Comparison of ENCODE assay signal across 8 cellular contexts in the genomic region with DNA sequence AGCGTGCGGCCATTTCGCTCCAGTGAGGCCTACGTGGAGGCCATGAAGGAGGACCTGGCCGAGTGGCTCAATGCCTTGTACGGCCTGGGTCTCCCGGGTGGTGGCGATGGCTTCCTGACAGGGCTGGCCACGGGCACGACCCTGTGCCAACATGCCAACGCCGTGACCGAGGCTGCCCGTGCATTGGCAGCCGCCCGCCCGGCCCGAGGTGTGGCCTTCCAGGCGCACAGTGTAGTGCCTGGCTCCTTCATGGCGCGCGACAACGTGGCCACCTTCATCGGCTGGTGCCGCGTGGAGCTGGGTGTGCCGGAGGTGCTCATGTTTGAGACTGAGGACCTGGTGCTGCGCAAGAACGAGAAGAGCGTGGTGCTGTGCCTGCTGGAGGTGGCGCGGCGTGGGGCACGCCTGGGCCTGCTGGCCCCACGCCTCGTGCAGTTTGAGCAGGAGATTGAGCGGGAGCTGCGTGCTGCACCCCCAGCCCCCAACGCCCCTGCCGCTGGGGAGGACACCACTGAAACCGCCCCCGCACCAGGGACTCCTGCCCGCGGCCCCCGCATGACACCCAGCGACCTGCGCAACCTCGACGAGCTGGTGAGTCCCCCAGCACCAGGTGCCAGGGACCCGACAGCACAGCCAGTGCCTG. TPM values are rescaled to one million over a fixed set of nuclear protein-coding genes. Genes with fewer than 3 reads are reported as not detected.
DNase-seq lines count a peak whose midpoint lies in the region; ATAC-seq, FAIRE-seq and TF ChIP-seq lines count a peak whose summit lies in the region.

No MANE protein-coding gene starts in this region.

- H4K20me1 ChIP-seq in endothelial cell of umbilical vein (replicated peaks; ENCODE audit: control insufficient read depth, extremely low read depth, insufficient read depth, low read length) (no peaks in the 10 kb centered on the region), osteoblast (ENCODE audit: insufficient read depth, low read length) (peaks cover 14% of the 10 kb centered on the region)

- intact Hi-C loops in endothelial cell of umbilical vein (cut with micrococcal nuclease): loop anchor here (5.0 kb wide), 1 partner anchor 41 kb away; a partner anchor contains a TSS
- intact Hi-C loops in naive thymus-derived CD4-positive, alpha-beta T cell (cut with micrococcal nuclease): loop anchor here in 1 of 2 donors (5.0 kb wide), 1 partner anchor 109 kb away; no protein-coding TSS in a partner anchor

- POLR2A ChIA-PET in endothelial cell of umbilical vein (lab: Charles Lee): no interaction called here
- POLR2A ChIA-PET in naive thymus-derived CD4-positive, alpha-beta T cell (lab: Charles Lee): no interaction called here

- H3K36me3 ChIP-seq in KOPT-K1 (ENCODE audit: insufficient read depth, low read length) (no peaks in the 10 kb centered on the region), endothelial cell of umbilical vein (ENCODE audit: control insufficient read depth in 2 of 2, extremely low read depth in 1 of 2, insufficient read depth in 2 of 2, low read length in 2 of 2) (peaks cover 0 to 4% of the 10 kb centered on the region in 2 experiments), osteoblast (ENCODE audit: insufficient read depth, low read length) (no peaks in the 10 kb centered on the region)
- no peaks in the 10 kb centered on the region for H3K36me3 ChIP-seq in naive thymus-derived CD4-positive, alpha-beta T cell (ENCODE audit: control insufficient read depth in 2 of 3, insufficient read depth in 3 of 3, low read length in 3 of 3)

- H2AFZ ChIP-seq in endothelial cell of umbilical vein (ENCODE audit: low read depth, low read length) (no peak overlapping the region), osteoblast (ENCODE audit: low read length) (no peak overlapping the region)

- peak overlapping the region; percentile 82 for H3K4me2 ChIP-seq in endothelial cell of umbilical vein (ENCODE audit: insufficient read depth, low read length)
- H3K4me2 ChIP-seq in osteoblast (ENCODE audit: insufficient read depth, low read length): peak overlapping the region; percentile 95

- no peaks in the 10 kb centered on the region for H3K36me3 Mint-ChIP-seq in naive thymus-derived CD4-positive, alpha-beta T cell

- CTCF ChIA-PET in endothelial cell of umbilical vein (lab: Charles Lee): no interaction called here
- CTCF ChIA-PET in naive thymus-derived CD4-positive, alpha-beta T cell (lab: Charles Lee): no interaction called here

- dilution Hi-C loops in endothelial cell of umbilical vein (cut with MboI; ENCODE audit: extremely low pct_ligation_motif_present, low sequenced_read_pairs): no loop called here

- H3K27ac Mint-ChIP-seq in naive thymus-derived CD4-positive, alpha-beta T cell: peak overlapping the region in 1 of 9 donors; percentile 31

- H3K27ac ChIP-seq in KOPT-K1 (ENCODE audit: low read depth, low read length, poor library complexity, severe bottlenecking) (peak overlapping the region; percentile 21), endothelial cell of umbilical vein (ENCODE audit: insufficient read depth, low read depth, low read length) (peak overlapping the region; percentile 87), osteoblast (ENCODE audit: low read depth, low read length) (peak overlapping the region; percentile 65)
- H3K27ac ChIP-seq in naive thymus-derived CD4-positive, alpha-beta T cell (ENCODE audit: low read depth, low read length): no peak overlapping the region

- peak overlapping the region; percentile 96 for H3K4me3 ChIP-seq in AG09309 (ENCODE audit: control insufficient read depth, low read depth, low read length)
- peak overlapping the region in 2 of 3 experiments; percentile 1 to 82 for H3K4me3 ChIP-seq in endothelial cell of umbilical vein (replicated peaks in 1 of 3; ENCODE audit: insufficient read depth in 1 of 3, low read depth in 1 of 3, low read length in 3 of 3)
- peak overlapping the region; percentile 81 for H3K4me3 ChIP-seq in osteoblast (ENCODE audit: insufficient read depth, low read length)
- H3K4me3 ChIP-seq in naive thymus-derived CD4-positive, alpha-beta T cell (ENCODE audit: low read length): no peak overlapping the region

- H3K9me3 Mint-ChIP-seq in naive thymus-derived CD4-positive, alpha-beta T cell: peaks cover 0 to 1% (median 0%) of the 10 kb centered on the region in 11 donors

- H3K27me3 Mint-ChIP-seq in naive thymus-derived CD4-positive, alpha-beta T cell: peaks cover 19 to 34% (median 25%) of the 10 kb centered on the region in 5 donors

- TF ChIP-seq CTCF in AG09309 (IDR thresholded peaks at IDR 0.05; ENCODE audit: control insufficient read depth, insufficient read depth, low read depth, low read length, missing control alignments) (no peak), endothelial cell of umbilical vein (IDR thresholded peaks at IDR 0.05; ENCODE audit: extremely low read depth in 1 of 2, insufficient read depth in 1 of 2, low read depth in 1 of 2, low read length in 2 of 2) (no peak), osteoblast (IDR thresholded peaks at IDR 0.05; ENCODE audit: extremely low read depth, low read depth, low read length) (no peak)

- H3K4me1 ChIP-seq in endothelial cell of umbilical vein (ENCODE audit: control insufficient read depth, extremely low read depth, insufficient read depth, low read length) (peaks cover 38% of the 10 kb centered on the region), osteoblast (ENCODE audit: insufficient read depth, low read length) (peaks cover 37% of the 10 kb centered on the region)
- H3K4me1 ChIP-seq in naive thymus-derived CD4-positive, alpha-beta T cell (ENCODE audit: control insufficient read depth in 2 of 2, insufficient read depth in 2 of 2, low read length in 2 of 2): peaks cover 3 to 10% of the 10 kb centered on the region in 2 donors

- H3K4me3 Mint-ChIP-seq in naive thymus-derived CD4-positive, alpha-beta T cell: peak overlapping the region in 3 of 10 donors; percentile 5 to 33 (median 9)

- FAIRE-seq in endothelial cell of umbilical vein (lab: Jason Lieb, UNC): no peak

- no peak for DNase-seq in AG09309 (ENCODE audit: low read depth)
- DNase-seq in endothelial cell of umbilical vein (ENCODE audit: low read depth, low spot score): no peak
- DNase-seq in osteoblast (ENCODE audit: insufficient read length, low spot score, missing footprints): peak; percentile 62
- no peak for DNase-seq in NCI-H526 (lab: John Stamatoyannopoulos, UW)
- DNase-seq in NCI-H510A treated with DMSO at 0.1 percent for 48 hours (lab: John Stamatoyannopoulos, UW): no peak
- no peak for DNase-seq in naive thymus-derived CD4-positive, alpha-beta T cell
- no peak for DNase-seq in NCI-H2081 treated with DMSO at 0.1 percent for 48 hours (lab: John Stamatoyannopoulos, UW)

- BruUV-seq in endothelial cell of umbilical vein (replicated peaks; lab: Mats Ljungman, UMichigan): no TSS peak

- no peak for TF ChIP-seq POLR2A in endothelial cell of umbilical vein (IDR thresholded peaks at IDR 0.05; ENCODE audit: low read depth, low read length)

- peaks cover 7 to 23% (median 18%) of the 10 kb centered on the region in 7 donors for H3K4me1 Mint-ChIP-seq in naive thymus-derived CD4-positive, alpha-beta T cell

- ATAC-seq in naive thymus-derived CD4-positive, alpha-beta T cell: no peak

- H3K9ac ChIP-seq in endothelial cell of umbilical vein (replicated peaks; ENCODE audit: extremely low read depth, insufficient read depth, low read length): peak overlapping the region; percentile 66

- H3K9me1 ChIP-seq in endothelial cell of umbilical vein (replicated peaks; ENCODE audit: control insufficient read depth, extremely low read depth, insufficient read depth, low read length): no peaks in the 10 kb centered on the region

- H3K79me2 ChIP-seq in endothelial cell of umbilical vein (ENCODE audit: control insufficient read depth, insufficient read depth, low read length): peaks cover 9% of the 10 kb centered on the region
- peaks cover 32% of the 10 kb centered on the region for H3K79me2 ChIP-seq in osteoblast (ENCODE audit: insufficient read depth, low read length)

- no peaks in the 10 kb centered on the region for H3K27me3 ChIP-seq in endothelial cell of umbilical vein (ENCODE audit: control insufficient read depth in 2 of 2, insufficient read depth in 2 of 2, low read length in 2 of 2)
- H3K27me3 ChIP-seq in osteoblast (ENCODE audit: insufficient read depth, low read length): peaks cover 3% of the 10 kb centered on the region
- peaks cover 0 to 16% of the 10 kb centered on the region in 2 donors for H3K27me3 ChIP-seq in naive thymus-derived CD4-positive, alpha-beta T cell (ENCODE audit: control insufficient read depth in 2 of 2, insufficient read depth in 2 of 2, low read length in 2 of 2)

- H3K9me3 ChIP-seq in KOPT-K1 (ENCODE audit: insufficient read depth, low read length, poor library complexity, severe bottlenecking) (no peaks in the 10 kb centered on the region), endothelial cell of umbilical vein (replicated peaks; ENCODE audit: control insufficient read depth, insufficient read depth, low read length) (no peaks in the 10 kb centered on the region), osteoblast (ENCODE audit: low read depth, low read length) (no peaks in the 10 kb centered on the region)
- H3K9me3 ChIP-seq in naive thymus-derived CD4-positive, alpha-beta T cell (ENCODE audit: control insufficient read depth in 2 of 3, low read length in 3 of 3): no peaks in the 10 kb centered on the region

RNA-seq across cellular contexts. Expression of a gene that starts 1.8 kb away (rescaled TPM):
- total RNA-seq in endothelial cell of umbilical vein: 42.1 and 44.0 TPM in 2 replicates
- 30.5 and 39.3 TPM in 2 replicates for polyA plus RNA-seq in endothelial cell of umbilical vein
- polyA plus RNA-seq in endothelial cell of umbilical vein (2011; cell fraction: cytosol; rRNA removed): 19.9 and 27.5 TPM in 2 replicates
- 24.5 and 30.4 TPM in 2 replicates for polyA plus RNA-seq in endothelial cell of umbilical vein (2011; cell fraction: nucleus; rRNA removed)
- polyA plus RNA-seq in endothelial cell of umbilical vein (2012): 24.5 and 34.1 TPM in 2 replicates
- 11.0 and 18.4 TPM in 2 replicates for polyA minus RNA-seq in endothelial cell of umbilical vein
- 11.4 TPM for polyA minus RNA-seq in endothelial cell of umbilical vein (2011; cell fraction: cytosol; rRNA and poly(A)+ RNA removed)
- polyA minus RNA-seq in endothelial cell of umbilical vein (2011; cell fraction: nucleus; rRNA and poly(A)+ RNA removed): 13.3 and 16.6 TPM in 2 replicates
- 11.6 and 13.0 TPM in 2 replicates for total RNA-seq in osteoblast
- 1 to 10 TPM in 2 of 5 experiments, under 1 TPM in 2, not detected in 1; 0.37 to 7.5 (median 2.0) TPM for total RNA-seq in naive thymus-derived CD4-positive, alpha-beta T cell
- under 1 TPM in 1 of 2 donors, not detected in 1; 0.09 TPM for polyA plus RNA-seq in naive thymus-derived CD4-positive, alpha-beta T cell

RNA-seq across cellular contexts. Expression of a gene that starts 7.2 kb away (rescaled TPM):
- total RNA-seq in endothelial cell of umbilical vein (1.3 and 1.9 TPM in 2 replicates), osteoblast (not detected in 2 replicates)
- 1.1 TPM in 2 replicates for polyA plus RNA-seq in endothelial cell of umbilical vein
- polyA plus RNA-seq in endothelial cell of umbilical vein (2011; cell fraction: cytosol; rRNA removed): 0.46 and 0.54 TPM in 2 replicates
- 3.4 and 3.6 TPM in 2 replicates for polyA plus RNA-seq in endothelial cell of umbilical vein (2011; cell fraction: nucleus; rRNA removed)
- 0.23 and 1.4 TPM in 2 replicates for polyA plus RNA-seq in endothelial cell of umbilical vein (2012)
- 0.47 TPM in 1 of 2 replicates, not detected in the other for polyA minus RNA-seq in endothelial cell of umbilical vein
- polyA minus RNA-seq in endothelial cell of umbilical vein (2011; cell fraction: cytosol; rRNA and poly(A)+ RNA removed): not detected
- polyA minus RNA-seq in endothelial cell of umbilical vein (2011; cell fraction: nucleus; rRNA and poly(A)+ RNA removed): 0.96 TPM in 1 of 2 replicates, not detected in the other
- total RNA-seq in naive thymus-derived CD4-positive, alpha-beta T cell: 1 to 10 TPM in 2 of 5 experiments, under 1 TPM in 2, not detected in 1; 0.32 to 1.7 (median 0.89) TPM
- polyA plus RNA-seq in naive thymus-derived CD4-positive, alpha-beta T cell: not detected

RNA-seq across cellular contexts. Expression of a gene that starts 40.2 kb away (rescaled TPM):
- total RNA-seq in endothelial cell of umbilical vein (302 and 305 TPM in 2 replicates), osteoblast (139 and 148 TPM in 2 replicates)
- polyA plus RNA-seq in endothelial cell of umbilical vein: 563 and 588 TPM in 2 replicates
- 186 and 237 TPM in 2 replicates for polyA plus RNA-seq in endothelial cell of umbilical vein (2011; cell fraction: cytosol; rRNA removed)
- polyA plus RNA-seq in endothelial cell of umbilical vein (2011; cell fraction: nucleus; rRNA removed): 1,153 and 1,220 TPM in 2 replicates
- polyA plus RNA-seq in endothelial cell of umbilical vein (2012): 226 and 267 TPM in 2 replicates
- polyA minus RNA-seq in endothelial cell of umbilical vein: 389 and 446 TPM in 2 replicates
- polyA minus RNA-seq in endothelial cell of umbilical vein (2011; cell fraction: cytosol; rRNA and poly(A)+ RNA removed): 152 TPM
- 257 and 351 TPM in 2 replicates for polyA minus RNA-seq in endothelial cell of umbilical vein (2011; cell fraction: nucleus; rRNA and poly(A)+ RNA removed)
- 100 to 1,000 TPM; 249 to 366 (median 273) TPM for total RNA-seq in naive thymus-derived CD4-positive, alpha-beta T cell
- 100 to 1,000 TPM; 189 to 195 TPM for polyA plus RNA-seq in naive thymus-derived CD4-positive, alpha-beta T cell

RNA-seq across cellular contexts. Expression of a gene that starts 40.5 kb away (rescaled TPM):
- total RNA-seq in endothelial cell of umbilical vein (31.3 and 36.3 TPM in 2 replicates), osteoblast (25.0 and 32.7 TPM in 2 replicates)
- polyA plus RNA-seq in endothelial cell of umbilical vein: 37.2 and 46.0 TPM in 2 replicates
- polyA plus RNA-seq in endothelial cell of umbilical vein (2011; cell fraction: cytosol; rRNA removed): 22.0 and 32.2 TPM in 2 replicates
- polyA plus RNA-seq in endothelial cell of umbilical vein (2011; cell fraction: nucleus; rRNA removed): 42.9 and 48.5 TPM in 2 replicates
- polyA plus RNA-seq in endothelial cell of umbilical vein (2012): 17.3 and 17.4 TPM in 2 replicates
- polyA minus RNA-seq in endothelial cell of umbilical vein: 9.3 and 17.8 TPM in 2 replicates
- 8.6 TPM for polyA minus RNA-seq in endothelial cell of umbilical vein (2011; cell fraction: cytosol; rRNA and poly(A)+ RNA removed)
- 10.9 and 15.6 TPM in 2 replicates for polyA minus RNA-seq in endothelial cell of umbilical vein (2011; cell fraction: nucleus; rRNA and poly(A)+ RNA removed)
- 10 to 100 TPM; 10.8 to 39.4 (median 14.7) TPM for total RNA-seq in naive thymus-derived CD4-positive, alpha-beta T cell
- polyA plus RNA-seq in naive thymus-derived CD4-positive, alpha-beta T cell: 10 to 100 TPM in 1 of 2 donors, 1 to 10 TPM in 1; 8.1 to 13.0 TPM
